ENCODE assay signal across 1 cellular context in the genomic region with DNA sequence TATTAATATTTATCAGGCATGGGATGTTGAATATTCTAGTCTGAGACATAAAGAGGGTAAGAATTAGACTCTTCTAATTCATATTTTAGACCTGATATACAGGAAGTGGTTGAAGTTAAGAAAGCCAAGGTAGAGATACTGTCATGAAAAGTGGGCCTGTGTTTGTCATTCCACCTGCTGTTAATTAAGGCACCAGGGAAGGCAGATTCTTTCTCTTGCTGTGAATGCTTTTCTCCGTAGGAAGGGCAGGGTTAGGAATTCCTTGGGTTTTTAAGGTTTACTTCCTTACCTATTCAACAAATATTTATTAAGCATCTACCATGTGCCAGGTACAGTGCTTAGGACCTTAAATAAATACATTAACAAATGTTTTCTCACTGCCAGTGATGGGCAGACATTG.
TF ChIP-seq lines count a peak whose summit lies in the region.

No MANE protein-coding gene starts in this region.

TF ChIP-seq in WTC11, 78 proteins besides CTCF, POLR2A, EP300 and RAD21 (continued from another document):
- TF ChIP-seq PRDM15 (CRISPR knock-in tag; IDR thresholded peaks at IDR 0.05) (no peak), ZMAT4 (CRISPR knock-in tag; IDR thresholded peaks at IDR 0.05) (no peak)
